In genomic region chr1:43358121-43358745, GRCh38 we compare ENCODE assay signal across 1 cellular context.
TF ChIP-seq lines count a peak whose summit lies in the region.

No MANE protein-coding gene starts in this region.

TF ChIP-seq in K562, 482 proteins besides CTCF, POLR2A, EP300 and RAD21 (continues in another document):
- TF ChIP-seq ZNF583 (CRISPR knock-in tag; IDR thresholded peaks at IDR 0.05): no peak
- 0 out of 2 replicates have a peak, but pooled peaks have one; percentile 73 for TF ChIP-seq HMGXB4 (CRISPR knock-in tag; IDR thresholded peaks at IDR 0.05)
- 0 out of 2 replicates have a peak, but pooled peaks have one; percentile 34 for TF ChIP-seq PML (IDR thresholded peaks at IDR 0.05; ENCODE audit: low read length)
- peak; percentile 30 for TF ChIP-seq SMAD1 (IDR thresholded peaks at IDR 0.05; ENCODE audit: low read depth, low read length, partially characterized antibody)
- TF ChIP-seq COPS2 (conservative IDR thresholded peaks at IDR 0.05): no peak
- TF ChIP-seq BCOR (IDR thresholded peaks at IDR 0.05): peak; percentile 70
- peak; percentile 80 for TF ChIP-seq BRD9 (IDR thresholded peaks at IDR 0.05; ENCODE audit: low read depth, partially characterized antibody)
- peak; percentile 60; the same call in 1 of the 2 replicates for TF ChIP-seq NFATC3 (IDR thresholded peaks at IDR 0.05)
- TF ChIP-seq HDAC3 (IDR thresholded peaks at IDR 0.05; ENCODE audit: borderline replicate concordance, partially characterized antibody): no peak
- no peak for TF ChIP-seq NR3C1 (CRISPR knock-in tag; IDR thresholded peaks at IDR 0.05)
- TF ChIP-seq ZNF764 (CRISPR knock-in tag; IDR thresholded peaks at IDR 0.05; ENCODE audit: low read depth): peak; percentile 86
- TF ChIP-seq KAT2B (IDR thresholded peaks at IDR 0.05; ENCODE audit: low read depth, low read length): no peak
- no peak for TF ChIP-seq ZNF57 (CRISPR knock-in tag; IDR thresholded peaks at IDR 0.05)
- peak; percentile 33; the same call in 1 of the 2 replicates for TF ChIP-seq ARID2 (IDR thresholded peaks at IDR 0.05)
- no peak for TF ChIP-seq CREB3 (tag; conservative IDR thresholded peaks at IDR 0.05; ENCODE audit: low read depth)
- no peak for TF ChIP-seq ZNF143 (CRISPR knock-in tag; IDR thresholded peaks at IDR 0.05)
- no peak for TF ChIP-seq IRF2 (CRISPR knock-in tag; IDR thresholded peaks at IDR 0.05)
- no peak for TF ChIP-seq ZNF407 (IDR thresholded peaks at IDR 0.05; ENCODE audit: low read depth)
- TF ChIP-seq KDM5B (IDR thresholded peaks at IDR 0.05; ENCODE audit: insufficient replicate concordance, low read depth, low read length): peak; percentile 78
- no peak; the same call in 1 of the 2 replicates for TF ChIP-seq TOE1 (IDR thresholded peaks at IDR 0.05; ENCODE audit: borderline replicate concordance)
- TF ChIP-seq TOE1 (CRISPR knock-in tag; IDR thresholded peaks at IDR 0.05; ENCODE audit: borderline replicate concordance, low read depth): peak; percentile 47; the same call in 1 of the 2 replicates
- no peak for TF ChIP-seq ZNF354B (CRISPR knock-in tag; IDR thresholded peaks at IDR 0.05)
- TF ChIP-seq ATF6 (CRISPR knock-in tag; IDR thresholded peaks at IDR 0.05): peak; percentile 79
- TF ChIP-seq NCOA2 (IDR thresholded peaks at IDR 0.05; ENCODE audit: partially characterized antibody in 2 of 2): no peak
- TF ChIP-seq RBBP5 (IDR thresholded peaks at IDR 0.05; ENCODE audit: borderline replicate concordance, insufficient read depth, low read length, poor library complexity, severe bottlenecking): peak; percentile 7
- TF ChIP-seq SMARCE1 (IDR thresholded peaks at IDR 0.05): peak; percentile 61; the same call in 1 of the 2 replicates
- TF ChIP-seq MCM5 (IDR thresholded peaks at IDR 0.05; ENCODE audit: low read depth): no peak
- peak; percentile 70 to 73; a peak in 3 of 4 replicates for TF ChIP-seq NRF1 (conservative IDR thresholded peaks at IDR 0.05 in 1 of 2, IDR thresholded peaks at IDR 0.05 in 1 of 2)
- peak; percentile 84 for TF ChIP-seq PHF8 (IDR thresholded peaks at IDR 0.05; ENCODE audit: borderline replicate concordance, low read length)
- peak; percentile 41; the same call in 1 of the 2 replicates for TF ChIP-seq HDAC2 (IDR thresholded peaks at IDR 0.05)
- no peak for TF ChIP-seq SFPQ (IDR thresholded peaks at IDR 0.05; ENCODE audit: low read depth, low read length)
- TF ChIP-seq ETV6 (IDR thresholded peaks at IDR 0.05; ENCODE audit: borderline replicate concordance in 1 of 2, low read depth in 2 of 2, low read length in 1 of 2): no peak
- no peak for TF ChIP-seq ETV6 (CRISPR knock-in tag; IDR thresholded peaks at IDR 0.05; ENCODE audit: borderline replicate concordance)
- no peak for TF ChIP-seq STAT5B (CRISPR knock-in tag; IDR thresholded peaks at IDR 0.05)
- TF ChIP-seq NR1H2 (CRISPR knock-in tag; IDR thresholded peaks at IDR 0.05): peak; percentile 56; the same call in 1 of the 2 replicates
- TF ChIP-seq NFIC (IDR thresholded peaks at IDR 0.05): peak; percentile 19; the same call in 1 of the 2 replicates
- peak; percentile 33 for TF ChIP-seq SAP30 (IDR thresholded peaks at IDR 0.05; ENCODE audit: borderline replicate concordance, insufficient read depth, low read depth, low read length, poor library complexity, severe bottlenecking)
- no peak for TF ChIP-seq ZNF449 (CRISPR knock-in tag; IDR thresholded peaks at IDR 0.05)
- no peak for TF ChIP-seq ZKSCAN8 (CRISPR knock-in tag; IDR thresholded peaks at IDR 0.05)
- no peak for TF ChIP-seq MXI1 (IDR thresholded peaks at IDR 0.05; ENCODE audit: low read depth, low read length)
- TF ChIP-seq DEAF1 (CRISPR knock-in tag; IDR thresholded peaks at IDR 0.05): no peak
